26 cellular contexts compared by ENCODE assay signal in genomic region chr9:35271637-35272036, GRCh38.
DNase-seq lines count a peak whose midpoint lies in the region; ATAC-seq, FAIRE-seq and TF ChIP-seq lines count a peak whose summit lies in the region.
"Had no signal": no experiment of that assay in that cellular context is flagged by ENCODE, and none has a peak within 500 bp of the region (broad histone marks: within the 10 kb centered on the region; RNA-seq: fewer than 3 reads in every experiment).

No MANE protein-coding gene starts in this region.

- H3K27me3 ChIP-seq in GM12878 (replicated peaks in 1 of 2; ENCODE audit: control insufficient read depth in 2 of 2, insufficient read depth in 2 of 2, low read length in 1 of 2) (no peaks in the 10 kb centered on the region; a peak in 1 of 4 replicates), pancreas (no peaks in the 10 kb centered on the region)
- H3K27me3 ChIP-seq: BE2C; BLaER1 treated with 17β-estradiol and CSF1 and Interleukin-3, amounts not matched to agents 10 nM and 100 nM had no signal

- SMC1A ChIA-PET in GM12878 (lab: Charles Lee; ENCODE audit: uncharacterized antibody, unreplicated experiment) = no interaction called here

- peaks cover 5% of the 10 kb centered on the region for H3K4me1 ChIP-seq in GM12878 (ENCODE audit: control insufficient read depth, insufficient read depth, low read length)
- H3K4me1 ChIP-seq in pancreas = no peaks in the 10 kb centered on the region
- H3K4me1 ChIP-seq: BE2C had no signal

- CTCF ChIA-PET in activated CD4-positive, alpha-beta memory T cell treated with anti-CD3 and anti-CD28 coated beads for 36 hours (lab: Charles Lee) = no interaction called here
- CTCF ChIA-PET in activated CD4-positive, alpha-beta memory T cell treated with anti-CD3 and anti-CD28 coated beads, Interleukin-2, amount 10 ng/mL, durations not matched to agents 7 days and 5 days (lab: Charles Lee) = no interaction called here
- CTCF ChIA-PET in GM12878 (lab: Yijun Ruan, JAX) = no interaction called here

- peaks cover 9% of the 10 kb centered on the region for H3K27me3 Mint-ChIP-seq in activated CD4-positive, alpha-beta memory T cell treated with anti-CD3 and anti-CD28 coated beads for 36 hours
- peaks cover 11% of the 10 kb centered on the region for H3K27me3 Mint-ChIP-seq in activated CD4-positive, alpha-beta memory T cell treated with anti-CD3 and anti-CD28 coated beads, Interleukin-2, amount 10 ng/mL, durations not matched to agents 7 days and 5 days
- H3K27me3 Mint-ChIP-seq in stimulated activated naive CD8-positive, alpha-beta T cell treated with anti-CD3 and anti-CD28 coated beads, Interleukin-15, amount 100 ng/mL, for 72 hours = peaks cover 38% of the 10 kb centered on the region

- no peak overlapping the region for H3K27ac Mint-ChIP-seq in activated CD4-positive, alpha-beta memory T cell treated with anti-CD3 and anti-CD28 coated beads for 36 hours
- no peak overlapping the region for H3K27ac Mint-ChIP-seq in activated CD4-positive, alpha-beta memory T cell treated with anti-CD3 and anti-CD28 coated beads, Interleukin-2, amount 10 ng/mL, durations not matched to agents 7 days and 5 days
- no peak overlapping the region for H3K27ac Mint-ChIP-seq in stimulated activated naive CD8-positive, alpha-beta T cell treated with anti-CD3 and anti-CD28 coated beads, Interleukin-15, amount 100 ng/mL, for 72 hours
- H3K27ac Mint-ChIP-seq: CD14-positive monocyte; CD4-positive, alpha-beta T cell; CD8-positive, alpha-beta memory T cell; HFFc6 had no signal

- in situ Hi-C loops in GM12878 (cut with MboI) = no loop called here

- H4K20me1 ChIP-seq in GM12878 (ENCODE audit: control insufficient read depth, insufficient read depth) = no peaks in the 10 kb centered on the region
- H4K20me1 ChIP-seq: BLaER1 treated with 17β-estradiol and CSF1 and Interleukin-3, amounts not matched to agents 10 nM and 100 nM had no signal

- peak; percentile 7 for FAIRE-seq in GM12878 (lab: Jason Lieb, UNC)
- no peak for FAIRE-seq in pancreas (lab: Jason Lieb, UNC)
- FAIRE-seq: A549, D721Med, GM12892, H54 had no signal

- TF ChIP-seq POLR2A in GM12878 (IDR thresholded peaks at IDR 0.05; ENCODE audit: low read depth, low read length) = no peak

- BruUV-seq in GM12878 (replicated peaks; lab: Mats Ljungman, UMichigan) = no TSS peak

- H3K9me3 Mint-ChIP-seq in activated CD4-positive, alpha-beta memory T cell treated with anti-CD3 and anti-CD28 coated beads for 36 hours = no peaks in the 10 kb centered on the region
- no peaks in the 10 kb centered on the region for H3K9me3 Mint-ChIP-seq in activated CD4-positive, alpha-beta memory T cell treated with anti-CD3 and anti-CD28 coated beads, Interleukin-2, amount 10 ng/mL, durations not matched to agents 7 days and 5 days
- no peaks in the 10 kb centered on the region for H3K9me3 Mint-ChIP-seq in stimulated activated naive CD8-positive, alpha-beta T cell treated with anti-CD3 and anti-CD28 coated beads, Interleukin-15, amount 100 ng/mL, for 72 hours
- H3K9me3 Mint-ChIP-seq: CD4-positive, alpha-beta T cell; CD8-positive, alpha-beta memory T cell; HFFc6 had no signal

- WGBS in GM12878 (ENCODE audit: insufficient coverage, insufficient replicate concordance, low lambda C conversion rate, missing lambda C conversion rate) = 2% methylated on average over 2 of the region's 2 CpGs
- WGBS in pancreas, 2 donors = 42 to 44% methylated on average over 2 of the region's 2 CpGs

- H3K9ac ChIP-seq in GM12878 (ENCODE audit: control insufficient read depth, insufficient read depth, low read length) = no peak overlapping the region
- H3K9ac ChIP-seq: BLaER1 treated with 17β-estradiol and CSF1 and Interleukin-3, amounts not matched to agents 10 nM and 100 nM had no signal

- H3K4me3 ChIP-seq in GM12878 = no peak overlapping the region
- H3K4me3 ChIP-seq in pancreas = no peak overlapping the region
- H3K4me3 ChIP-seq: A549; BLaER1 treated with 17β-estradiol and CSF1 and Interleukin-3, amounts not matched to agents 10 nM and 100 nM; HAP-1 had no signal

- H3K36me3 Mint-ChIP-seq in activated CD4-positive, alpha-beta memory T cell treated with anti-CD3 and anti-CD28 coated beads for 36 hours = no peaks in the 10 kb centered on the region
- H3K36me3 Mint-ChIP-seq in activated CD4-positive, alpha-beta memory T cell treated with anti-CD3 and anti-CD28 coated beads, Interleukin-2, amount 10 ng/mL, durations not matched to agents 7 days and 5 days (ENCODE audit: low read depth) = no peaks in the 10 kb centered on the region
- H3K36me3 Mint-ChIP-seq: CD14-positive monocyte; CD8-positive, alpha-beta memory T cell had no signal

- TF ChIP-seq EP300 in GM12878 (IDR thresholded peaks at IDR 0.05; ENCODE audit: borderline replicate concordance in 1 of 2, control insufficient read depth in 1 of 2, low read depth in 2 of 2, low read length in 2 of 2) = no peak

- H3K36me3 ChIP-seq in GM12878 (ENCODE audit: control insufficient read depth in 2 of 2, insufficient read depth in 2 of 2, low read length in 1 of 2) (no peaks in the 10 kb centered on the region), pancreas (no peaks in the 10 kb centered on the region)
- H3K36me3 ChIP-seq: BE2C; BLaER1 treated with 17β-estradiol and CSF1 and Interleukin-3, amounts not matched to agents 10 nM and 100 nM; HAP-1 had no signal

- no peak overlapping the region for H3K4me3 Mint-ChIP-seq in activated CD4-positive, alpha-beta memory T cell treated with anti-CD3 and anti-CD28 coated beads for 36 hours
- H3K4me3 Mint-ChIP-seq in activated CD4-positive, alpha-beta memory T cell treated with anti-CD3 and anti-CD28 coated beads, Interleukin-2, amount 10 ng/mL, durations not matched to agents 7 days and 5 days = no peak overlapping the region
- no peak overlapping the region for H3K4me3 Mint-ChIP-seq in stimulated activated naive CD8-positive, alpha-beta T cell treated with anti-CD3 and anti-CD28 coated beads, Interleukin-15, amount 100 ng/mL, for 72 hours
- H3K4me3 Mint-ChIP-seq: CD14-positive monocyte; CD4-positive, alpha-beta T cell; CD8-positive, alpha-beta memory T cell; HFFc6 had no signal

- no peak overlapping the region for H3K27ac ChIP-seq in GM12878 (ENCODE audit: control insufficient read depth, insufficient read depth)
- no peak overlapping the region for H3K27ac ChIP-seq in pancreas
- H3K27ac ChIP-seq: A549; BLaER1 treated with 17β-estradiol and CSF1 and Interleukin-3, amounts not matched to agents 10 nM and 100 nM had no signal

- RAD21 ChIA-PET in GM12878 (lab: Charles Lee; ENCODE audit: unreplicated experiment) = no interaction called here

- H2AFZ ChIP-seq in GM12878 (ENCODE audit: control insufficient read depth, low read depth, low read length) = no peak overlapping the region

- no peak for TF ChIP-seq RAD21 in GM12878 (IDR thresholded peaks at IDR 0.05; ENCODE audit: insufficient read depth, low read depth, low read length)

- POLR2A ChIA-PET in activated CD4-positive, alpha-beta memory T cell treated with anti-CD3 and anti-CD28 coated beads for 36 hours (lab: Charles Lee) = no interaction called here
- POLR2A ChIA-PET in activated CD4-positive, alpha-beta memory T cell treated with anti-CD3 and anti-CD28 coated beads, Interleukin-2, amount 10 ng/mL, durations not matched to agents 7 days and 5 days (lab: Charles Lee) = no interaction called here
- POLR2A ChIA-PET in GM12878 (lab: Charles Lee) = no interaction called here

- ATAC-seq in stimulated activated naive CD8-positive, alpha-beta T cell treated with anti-CD3 and anti-CD28 coated beads, Interleukin-15, amount 100 ng/mL, for 72 hours = peak; percentile 42
- no peak for ATAC-seq in stimulated activated naive CD8-positive, alpha-beta T cell treated with anti-CD3 and anti-CD28 coated beads, Interleukin-15, Interleukin-2, amounts not matched to agents 100 U/mL and 50 U/mL, for 24 hours
- ATAC-seq in GM12878 (no peak), pancreas (no peak)
- ATAC-seq: A549 had no signal

- TF ChIP-seq CTCF in GM12878 (IDR thresholded peaks at IDR 0.05 in 2 of 3, conservative IDR thresholded peaks at IDR 0.05 in 1 of 3; ENCODE audit: control insufficient read depth in 2 of 3, extremely low read depth in 1 of 3, insufficient read depth in 1 of 3, low read depth in 3 of 3, low read length in 3 of 3) (no peak), pancreas (IDR thresholded peaks at IDR 0.05) (no peak)

- H3K4me2 ChIP-seq in GM12878 (ENCODE audit: control insufficient read depth, insufficient read depth) = no peak overlapping the region
- H3K4me2 ChIP-seq: A549; BLaER1 treated with 17β-estradiol and CSF1 and Interleukin-3, amounts not matched to agents 10 nM and 100 nM had no signal

- no peaks in the 10 kb centered on the region for H3K79me2 ChIP-seq in GM12878 (ENCODE audit: control insufficient read depth, insufficient read depth, low read length)

- DNase-seq in activated CD4-positive, alpha-beta memory T cell treated with anti-CD3 and anti-CD28 coated beads for 36 hours = peak; percentile 12
- DNase-seq in activated CD4-positive, alpha-beta memory T cell treated with anti-CD3 and anti-CD28 coated beads, Interleukin-2, amount 10 ng/mL, durations not matched to agents 7 days and 5 days = no peak
- no peak for DNase-seq in stimulated activated naive CD8-positive, alpha-beta T cell treated with anti-CD3 and anti-CD28 coated beads, Interleukin-15, amount 100 ng/mL, for 72 hours
- no peak for DNase-seq in stimulated activated naive CD8-positive, alpha-beta T cell treated with anti-CD3 and anti-CD28 coated beads, Interleukin-15, Interleukin-2, amounts not matched to agents 100 U/mL and 50 U/mL, for 24 hours
- no peak for DNase-seq in GM12878 (ENCODE audit: low read depth, low spot score)
- DNase-seq in amniotic stem cell (lab: John Stamatoyannopoulos, UW) = no peak
- DNase-seq in pancreas = no peak
- DNase-seq: 8988T; ACHN; AML-193; BE2C; CD4-positive, alpha-beta T cell; CD8-positive, alpha-beta memory T cell; DMS 273 treated with DMSO at 0.1 percent for 48 hours; DMS79; EL; GDM1; GOT3; HFFc6 had no signal

- H3K9me3 ChIP-seq in GM12878 (replicated peaks; ENCODE audit: control insufficient read depth, insufficient read depth, low read length) = no peaks in the 10 kb centered on the region
- no peaks in the 10 kb centered on the region for H3K9me3 ChIP-seq in pancreas
- H3K9me3 ChIP-seq: A549; BE2C; BLaER1 treated with 17β-estradiol and CSF1 and Interleukin-3, amounts not matched to agents 10 nM and 100 nM; HAP-1 had no signal

- H3K4me1 Mint-ChIP-seq in activated CD4-positive, alpha-beta memory T cell treated with anti-CD3 and anti-CD28 coated beads for 36 hours (ENCODE audit: low read depth) = peaks cover 12% of the 10 kb centered on the region
- peaks cover 9% of the 10 kb centered on the region for H3K4me1 Mint-ChIP-seq in activated CD4-positive, alpha-beta memory T cell treated with anti-CD3 and anti-CD28 coated beads, Interleukin-2, amount 10 ng/mL, durations not matched to agents 7 days and 5 days
- H3K4me1 Mint-ChIP-seq in stimulated activated naive CD8-positive, alpha-beta T cell treated with anti-CD3 and anti-CD28 coated beads, Interleukin-15, amount 100 ng/mL, for 72 hours = peaks cover 26% of the 10 kb centered on the region

- intact Hi-C loops in activated CD4-positive, alpha-beta memory T cell treated with anti-CD3 and anti-CD28 coated beads for 36 hours (cut with micrococcal nuclease) = no loop called here
- intact Hi-C loops in GM12878 (cut with micrococcal nuclease; ENCODE audit: unreplicated experiment) (no loop called here), pancreas (cut with DNase I) (no loop called here)

TF ChIP-seq in GM12878, 131 proteins besides CTCF, POLR2A, EP300 and RAD21 (continues in another document):
- no peak for TF ChIP-seq PAX5 (IDR thresholded peaks at IDR 0.05; ENCODE audit: borderline replicate concordance, low read depth, low read length)
